ENCODE assay signal across 12 cellular contexts in genomic region chr2:212816267-212816666, GRCh38.
DNase-seq lines count a peak whose midpoint lies in the region; ATAC-seq and TF ChIP-seq lines count a peak whose summit lies in the region.
"Had no signal": no experiment of that assay in that cellular context is flagged by ENCODE, and none has a peak within 500 bp of the region (broad histone marks: within the 10 kb centered on the region; RNA-seq: fewer than 3 reads in every experiment).

No MANE protein-coding gene starts in this region.

- no peak for TF ChIP-seq POLR2A in prostate gland (IDR thresholded peaks at IDR 0.05)

- no peak overlapping the region for H2AK5ac ChIP-seq in mesendoderm (ENCODE audit: low read length)

- H2BK15ac ChIP-seq in mesendoderm (replicated peaks; ENCODE audit: low read depth), result no peak overlapping the region

- no peak overlapping the region for H3K56ac ChIP-seq in mesendoderm (ENCODE audit: low read length)

- H3K79me2 ChIP-seq in DND-41 (ENCODE audit: insufficient read depth, low read length) (no peaks in the 10 kb centered on the region), mesendoderm (ENCODE audit: control insufficient read depth, insufficient read depth, low read length) (no peaks in the 10 kb centered on the region)

- H3K79me1 ChIP-seq in mesendoderm (ENCODE audit: low read length), result no peaks in the 10 kb centered on the region

- DNase-seq in DND-41 (no peak), RPMI8226 (peak; percentile 40), mesendoderm (peak; percentile 73), COR-L47 (lab: John Stamatoyannopoulos, UW) (no peak), colonic mucosa (no peak), prostate gland (ENCODE audit: low spot score) (no peak)
- DNase-seq: BE2C; CD4-positive, alpha-beta memory T cell; DMS 273 treated with DMSO at 0.1 percent for 48 hours; DMS53; HCEC 1CT had no signal

- H3K4me1 ChIP-seq in DND-41 (ENCODE audit: insufficient read depth, low read length) (peaks cover 41% of the 10 kb centered on the region), mesendoderm (ENCODE audit: control insufficient read depth, low read depth, low read length) (no peaks in the 10 kb centered on the region), colonic mucosa (no peaks in the 10 kb centered on the region), prostate gland (replicated peaks) (no peaks in the 10 kb centered on the region)
- H3K4me1 ChIP-seq: BE2C had no signal

- H3K27ac ChIP-seq in DND-41 (ENCODE audit: low read length) (no peak overlapping the region), mesendoderm (ENCODE audit: low read depth, low read length) (no peak overlapping the region), colonic mucosa (no peak overlapping the region), prostate gland (no peak overlapping the region)

- H3K23ac ChIP-seq in mesendoderm (ENCODE audit: low read length), result no peak overlapping the region

- H3K9ac ChIP-seq in DND-41 (ENCODE audit: low read depth, low read length) (no peak overlapping the region), mesendoderm (ENCODE audit: low read length) (no peak overlapping the region), colonic mucosa (ENCODE audit: low read depth in 2 of 2, low read length in 2 of 2) (no peak overlapping the region)

- H4K8ac ChIP-seq in mesendoderm (ENCODE audit: low read depth, low read length), result no peak overlapping the region

- H3K4me3 ChIP-seq in DND-41 (ENCODE audit: low read depth in 1 of 2, low read length in 2 of 2) (no peak overlapping the region), mesendoderm (ENCODE audit: low read length) (no peak overlapping the region), colonic mucosa (no peak overlapping the region), prostate gland (no peak overlapping the region)
- H3K4me3 ChIP-seq: GM23338 had no signal

- no peak for TF ChIP-seq CTCF in DND-41 (IDR thresholded peaks at IDR 0.05; ENCODE audit: borderline replicate concordance, extremely low read depth, low read length, poor library complexity, severe bottlenecking)
- no peak for TF ChIP-seq CTCF in colonic mucosa (IDR thresholded peaks at IDR 0.05)
- no peak for TF ChIP-seq CTCF in prostate gland (IDR thresholded peaks at IDR 0.05)

- no peak overlapping the region for H2AFZ ChIP-seq in DND-41 (ENCODE audit: low read depth, low read length)
- H2AFZ ChIP-seq: GM23338 had no signal

- no CpG with 5 or more reads among the region's 2 CpGs for WGBS in mesendoderm (ENCODE audit: extremely low coverage, insufficient coverage, low lambda C conversion rate)
- 91% methylated on average over 2 of the region's 2 CpGs for WGBS in prostate gland

- H3K9me3 ChIP-seq in DND-41 (ENCODE audit: insufficient read depth, low read length, severe bottlenecking) (no peaks in the 10 kb centered on the region), colonic mucosa (no peaks in the 10 kb centered on the region), prostate gland (no peaks in the 10 kb centered on the region)
- H3K9me3 ChIP-seq: BE2C had no signal

- H3K4me2 ChIP-seq in DND-41 (ENCODE audit: insufficient read depth, low read length) (peak overlapping the region; percentile 55), mesendoderm (ENCODE audit: low read length) (no peak overlapping the region)
- H3K4me2 ChIP-seq: GM23338 had no signal

- H4K20me1 ChIP-seq in DND-41 (ENCODE audit: insufficient read depth, low read length), result no peaks in the 10 kb centered on the region

- intact Hi-C loops in colonic mucosa (cut with DNase I), result no loop called here
- intact Hi-C loops in prostate gland (cut with DNase I), result no loop called here

- H3K36me3 ChIP-seq in DND-41 (ENCODE audit: insufficient read depth, low read length) (no peaks in the 10 kb centered on the region), mesendoderm (ENCODE audit: control insufficient read depth, insufficient read depth, low read length) (no peaks in the 10 kb centered on the region), colonic mucosa (no peaks in the 10 kb centered on the region), prostate gland (no peaks in the 10 kb centered on the region)
- H3K36me3 ChIP-seq: BE2C had no signal

- H3K4ac ChIP-seq in mesendoderm (ENCODE audit: low read depth, low read length), result no peak overlapping the region

- H2BK120ac ChIP-seq in mesendoderm (ENCODE audit: low read depth, low read length), result no peak overlapping the region

- no peak overlapping the region for H2BK5ac ChIP-seq in mesendoderm (ENCODE audit: low read length)

- H4K5ac ChIP-seq in mesendoderm (ENCODE audit: low read length), result no peak overlapping the region

- no peaks in the 10 kb centered on the region for H3K27me3 ChIP-seq in DND-41 (ENCODE audit: insufficient read depth, low read length, poor library complexity)
- H3K27me3 ChIP-seq in mesendoderm (ENCODE audit: insufficient read depth, low read length, poor library complexity), result no peaks in the 10 kb centered on the region
- no peaks in the 10 kb centered on the region for H3K27me3 ChIP-seq in colonic mucosa
- no peaks in the 10 kb centered on the region for H3K27me3 ChIP-seq in prostate gland (replicated peaks; ENCODE audit: insufficient read depth)

- no peak overlapping the region for H3K18ac ChIP-seq in mesendoderm (ENCODE audit: low read length)

- no peak for ATAC-seq in DND-41 (ENCODE audit: insufficient read depth, low read depth)
- ATAC-seq: GM23338 had no signal

Comparison
In these comparisons a context has a peak if more than half of its experiments do, and no peak if none do; other contexts are left out.
1. DNase-seq: peak in RPMI8226 (single experiment) and mesendoderm (single experiment); none in DND-41 (single experiment), COR-L47 (single experiment), colonic mucosa (single experiment) and prostate gland (single experiment).